Comparison of ENCODE assay signal across 18 cellular contexts in the genomic region with DNA sequence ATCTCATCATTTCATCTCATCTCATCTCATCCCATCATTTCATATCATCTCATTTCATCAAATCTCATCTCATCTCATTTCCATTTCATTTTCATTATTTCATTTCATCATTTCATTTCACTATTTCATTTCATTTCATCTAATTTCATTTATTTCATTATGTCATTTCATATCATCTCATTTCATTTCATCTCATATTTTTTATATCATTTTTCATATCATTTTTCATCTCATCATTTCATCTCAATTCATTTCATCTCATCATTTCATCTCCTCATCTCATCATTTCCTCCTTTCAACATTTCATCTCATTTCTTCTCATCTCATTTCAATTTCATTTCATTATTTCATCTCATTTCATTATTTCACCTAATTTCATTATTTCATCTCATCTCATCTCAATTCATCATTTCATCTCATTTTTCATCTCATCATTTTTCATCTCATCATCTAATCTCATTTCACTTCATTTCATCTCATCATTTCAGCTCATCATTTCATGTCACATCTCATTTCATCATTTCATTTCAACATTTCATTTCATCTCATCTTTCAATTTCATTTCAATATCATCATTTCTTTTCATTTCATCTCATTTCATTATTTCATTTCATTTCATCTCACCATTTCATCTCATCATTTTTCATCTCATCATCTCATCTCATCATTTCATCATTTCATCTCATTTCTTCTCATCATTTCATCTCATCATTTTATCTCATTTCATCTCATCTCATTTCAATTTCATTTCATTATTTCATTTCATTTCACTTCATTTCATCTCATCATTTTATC. TPM values are rescaled to one million over a fixed set of nuclear protein-coding genes. Genes with fewer than 3 reads are reported as not detected.
"Had no signal": no experiment of that assay in that cellular context is flagged by ENCODE, and none has a peak within 500 bp of the region (broad histone marks: within the 10 kb centered on the region; RNA-seq: fewer than 3 reads in every experiment).

No MANE protein-coding gene starts in this region.

RNA-seq across cellular contexts. Expression of a gene that starts 40.6 kb away (rescaled TPM):
- total RNA-seq: naive thymus-derived CD4-positive, alpha-beta T cell; natural killer cell treated with Interleukin-12 subunit alpha and Interleukin-12 subunit beta and Interleukin-15 and Interleukin-18, amount 100 ng/mL, for 72 hours; neural crest cell; omental fat pad; osteocyte; pancreas; posterior vena cava; prostate gland; pulmonary artery endothelial cell; right atrium auricular region; sciatic nerve; smooth muscle cell; spleen; suprapubic skin; testis; transverse colon; upper lobe of right lung; urinary bladder had no signal
- polyA plus RNA-seq: naive thymus-derived CD4-positive, alpha-beta T cell; pancreas; smooth muscle cell; urinary bladder had no signal
